In genomic region chr5:56692359-56693219, GRCh38 we compare ENCODE assay signal across 12 cellular contexts.
A peak's percentile ranks its signal among the peaks of the same experiment; 100 is the strongest.
DNase-seq lines count a peak whose midpoint lies in the region; ATAC-seq and TF ChIP-seq lines count a peak whose summit lies in the region.
"Had no signal": no experiment of that assay in that cellular context is flagged by ENCODE, and none has a peak within 500 bp of the region (broad histone marks: within the 10 kb centered on the region; RNA-seq: fewer than 3 reads in every experiment).

No MANE protein-coding gene starts in this region.

- peaks cover 66% of the 10 kb centered on the region for H3K4me1 ChIP-seq in OCI-LY7 (ENCODE audit: insufficient read depth, low read length, poor library complexity, severe bottlenecking)
- H3K4me1 ChIP-seq: sigmoid colon, upper lobe of right lung had no signal

- peak; percentile 72 for DNase-seq in activated CD4-positive, alpha-beta T cell treated with anti-CD3 and anti-CD28 coated beads, Interleukin-2, amount 10 ng/mL, durations not matched to agents 24 days and 14 days
- no peak for DNase-seq in activated CD4-positive, alpha-beta T cell treated with anti-CD3 and anti-CD28 coated beads, Interleukin-2, amount 50 U/mL, for 4 hours
- DNase-seq in OCI-LY7 (ENCODE audit: low spot score) (no peak), memory B cell (ENCODE audit: low spot score in 2 of 2) (no peak), NAMALWA (ENCODE audit: low spot score) (no peak)
- DNase-seq: NCI-H1436 treated with DMSO at 0.1 percent for 48 hours, sigmoid colon, upper lobe of right lung had no signal

- peaks cover 77% of the 10 kb centered on the region for H3K4me1 Mint-ChIP-seq in activated CD4-positive, alpha-beta T cell treated with anti-CD3 and anti-CD28 coated beads, Interleukin-2, amount 10 ng/mL, durations not matched to agents 24 days and 14 days
- peaks cover 57% of the 10 kb centered on the region for H3K4me1 Mint-ChIP-seq in memory B cell

- peak overlapping the region; percentile 79 for H3K27ac Mint-ChIP-seq in activated CD4-positive, alpha-beta T cell treated with anti-CD3 and anti-CD28 coated beads, Interleukin-2, amount 10 ng/mL, durations not matched to agents 24 days and 14 days
- peak overlapping the region; percentile 89 for H3K27ac Mint-ChIP-seq in memory B cell

- peaks cover 8% of the 10 kb centered on the region for H3K9me3 Mint-ChIP-seq in activated CD4-positive, alpha-beta T cell treated with anti-CD3 and anti-CD28 coated beads, Interleukin-2, amount 10 ng/mL, durations not matched to agents 24 days and 14 days
- H3K9me3 Mint-ChIP-seq in memory B cell: no peaks in the 10 kb centered on the region

- CTCF ChIA-PET in OCI-LY7 (lab: Charles Lee; ENCODE audit: unreplicated experiment): no interaction called here

- no peaks in the 10 kb centered on the region for H3K9me2 ChIP-seq in OCI-LY7 (ENCODE audit: insufficient read depth, low read length)

- peaks cover 1% of the 10 kb centered on the region for H3K27me3 Mint-ChIP-seq in activated CD4-positive, alpha-beta T cell treated with anti-CD3 and anti-CD28 coated beads, Interleukin-2, amount 10 ng/mL, durations not matched to agents 24 days and 14 days
- H3K27me3 Mint-ChIP-seq in memory B cell: no peaks in the 10 kb centered on the region

- peak overlapping the region; percentile 43 for H3K4me2 ChIP-seq in OCI-LY7 (ENCODE audit: low read length)

- H3K4me3 Mint-ChIP-seq in activated CD4-positive, alpha-beta T cell treated with anti-CD3 and anti-CD28 coated beads, Interleukin-2, amount 10 ng/mL, durations not matched to agents 24 days and 14 days: peak overlapping the region; percentile 60
- peak overlapping the region; percentile 45 for H3K4me3 Mint-ChIP-seq in memory B cell

- peak overlapping the region; percentile 89 for H2AFZ ChIP-seq in OCI-LY7 (ENCODE audit: low read length)

- no TSS peak for BruUV-seq in OCI-LY7 (replicated peaks; lab: Mats Ljungman, UMichigan)

- no peaks in the 10 kb centered on the region for H3K9me3 ChIP-seq in OCI-LY7 (ENCODE audit: low read length)
- H3K9me3 ChIP-seq: sigmoid colon, upper lobe of right lung had no signal

- POLR2A ChIA-PET in OCI-LY7 (lab: Charles Lee): interaction anchor here (0.9 to 1.0 kb wide), 3 partner anchors 9 to 17 kb away, joined by 3 read pairs; no protein-coding TSS in a partner anchor

- H4K20me1 ChIP-seq in OCI-LY7 (ENCODE audit: insufficient read depth, low read length): no peaks in the 10 kb centered on the region

- H3K4me3 ChIP-seq in OCI-LY7 (ENCODE audit: low read depth, low read length, poor library complexity, severe bottlenecking): peak overlapping the region; percentile 6
- H3K4me3 ChIP-seq: sigmoid colon, upper lobe of right lung had no signal

- intact Hi-C loops in activated CD4-positive, alpha-beta T cell treated with anti-CD3 and anti-CD28 coated beads, Interleukin-2, amount 10 ng/mL, durations not matched to agents 24 days and 14 days (cut with micrococcal nuclease): loop anchor here (2.0 to 10.0 kb wide), 8 partner anchors 18 to 418 kb away; partner anchors contain the start of gene MAP3K1
- intact Hi-C loops in OCI-LY7 (cut with micrococcal nuclease; ENCODE audit: unreplicated experiment): no loop called here

- H3K79me2 ChIP-seq in OCI-LY7 (ENCODE audit: insufficient read depth, low read depth, low read length): no peaks in the 10 kb centered on the region

- peak; percentile 62 for ATAC-seq in GM19351 (IDR thresholded peaks at IDR 0.05; ENCODE audit: unreplicated experiment)
- peak; percentile 35 for ATAC-seq in memory B cell (ENCODE audit: low read depth)
- no peak for ATAC-seq in GM21360 (IDR thresholded peaks at IDR 0.05; ENCODE audit: unreplicated experiment)
- no peak for ATAC-seq in HG03460 (IDR thresholded peaks at IDR 0.05; ENCODE audit: unreplicated experiment)
- ATAC-seq: HepG2, upper lobe of right lung had no signal

- H3K36me3 ChIP-seq in OCI-LY7 (ENCODE audit: insufficient read depth, low read length): no peaks in the 10 kb centered on the region
- H3K36me3 ChIP-seq: sigmoid colon, upper lobe of right lung had no signal

- H3K36me3 Mint-ChIP-seq in activated CD4-positive, alpha-beta T cell treated with anti-CD3 and anti-CD28 coated beads, Interleukin-2, amount 10 ng/mL, durations not matched to agents 24 days and 14 days (ENCODE audit: low read depth): peaks cover 5% of the 10 kb centered on the region
- H3K36me3 Mint-ChIP-seq in memory B cell: peaks cover 4% of the 10 kb centered on the region

- peak overlapping the region; percentile 38 for H3K27ac ChIP-seq in OCI-LY7 (ENCODE audit: low read depth, low read length, poor library complexity, severe bottlenecking)
- H3K27ac ChIP-seq: sigmoid colon, upper lobe of right lung had no signal

- no peak; the same call in 1 of the 2 replicates for TF ChIP-seq CTCF in OCI-LY7 (conservative IDR thresholded peaks at IDR 0.05; ENCODE audit: low read length)

Comparison
In these comparisons a context has a peak if more than half of its experiments do, and no peak if none do; other contexts are left out.
1. ATAC-seq: peak in GM19351 (single experiment) and memory B cell (single experiment); none in GM21360 (single experiment) and HG03460 (single experiment).